Comparison of ENCODE assay signal across 30 cellular contexts in genomic region chr22:49737101-49737551, GRCh38.
DNase-seq lines count a peak whose midpoint lies in the region; ATAC-seq, FAIRE-seq and TF ChIP-seq lines count a peak whose summit lies in the region.
"Had no signal": no experiment of that assay in that cellular context is flagged by ENCODE, and none has a peak within 500 bp of the region (broad histone marks: within the 10 kb centered on the region; RNA-seq: fewer than 3 reads in every experiment).

No MANE protein-coding gene starts in this region.

- DNase-seq in activated CD8-positive, alpha-beta memory T cell treated with anti-CD3 and anti-CD28 coated beads, Interleukin-2, amount 50 U/mL, for 48 hours, result peak; percentile 37
- no peak for DNase-seq in activated CD8-positive, alpha-beta memory T cell treated with anti-CD3 and anti-CD28 coated beads, Interleukin-2, amount 10 ng/mL, durations not matched to agents 7 days and 5 days
- DNase-seq in kidney (peak; percentile 39), posterior vena cava (ENCODE audit: low spot score) (peak; percentile 37), aorta (peak; percentile 18 to 39), GM10248 (ENCODE audit: extremely low spot score) (no peak), glutamatergic neuron (no peak), NOMO-1 (lab: John Stamatoyannopoulos, UW; ENCODE audit: unreplicated experiment in 2 of 2) (no peak)
- DNase-seq: AML-193, Caco-2, GOT3, HFFc6, Kasumi-1, NCI-H1092 treated with DMSO at 0.1 percent for 48 hours, NCI-H1436 treated with DMSO at 0.1 percent for 48 hours, NCI-H187 treated with DMSO at 0.1 percent for 48 hours, NCI-H2107, NCI-H524, NCI-H774, PC-9, RPMI8226, SHP77 had no signal

- no peaks in the 10 kb centered on the region for H3K36me3 ChIP-seq in kidney (ENCODE audit: control insufficient read depth in 1 of 2, insufficient read depth in 2 of 2, low read length in 2 of 2)
- no peaks in the 10 kb centered on the region for H3K36me3 ChIP-seq in aorta (ENCODE audit: control insufficient read depth in 1 of 2, insufficient read depth in 2 of 2, low read length in 1 of 2)
- H3K36me3 ChIP-seq: BLaER1 treated with 17β-estradiol and CSF1 and Interleukin-3, amounts not matched to agents 10 nM and 100 nM; HAP-1 had no signal

- no peak for TF ChIP-seq CTCF in kidney (IDR thresholded peaks at IDR 0.05; ENCODE audit: borderline replicate concordance, extremely low read depth, insufficient read depth)
- no peak for TF ChIP-seq CTCF in GM10248 (IDR thresholded peaks at IDR 0.05; ENCODE audit: control extremely low read depth, extremely low read depth, low read depth, missing control alignments)
- TF ChIP-seq CTCF in glutamatergic neuron (IDR thresholded peaks at IDR 0.05; ENCODE audit: partially characterized antibody, unreplicated experiment), result no peak

- no peaks in the 10 kb centered on the region for H3K9me3 Mint-ChIP-seq in activated CD8-positive, alpha-beta memory T cell treated with anti-CD3 and anti-CD28 coated beads, Interleukin-2, amount 10 ng/mL, durations not matched to agents 7 days and 5 days (ENCODE audit: low read depth)
- H3K9me3 Mint-ChIP-seq in glutamatergic neuron (ENCODE audit: unreplicated experiment), result peaks cover 29% of the 10 kb centered on the region
- H3K9me3 Mint-ChIP-seq: CD8-positive, alpha-beta T cell had no signal

- CTCF ChIA-PET in activated CD8-positive, alpha-beta memory T cell treated with anti-CD3 and anti-CD28 coated beads, Interleukin-2, amount 10 ng/mL, durations not matched to agents 7 days and 5 days (lab: Charles Lee), result no interaction called here
- CTCF ChIA-PET in GM10248 (lab: Yijun Ruan, JAX), result no interaction called here

- peaks cover 4% of the 10 kb centered on the region for H3K36me3 Mint-ChIP-seq in activated CD8-positive, alpha-beta memory T cell treated with anti-CD3 and anti-CD28 coated beads, Interleukin-2, amount 10 ng/mL, durations not matched to agents 7 days and 5 days
- peaks cover 18% of the 10 kb centered on the region for H3K36me3 Mint-ChIP-seq in glutamatergic neuron (ENCODE audit: unreplicated experiment)
- H3K36me3 Mint-ChIP-seq: CD8-positive, alpha-beta T cell had no signal

- H3K27ac ChIP-seq in kidney (ENCODE audit: low read depth in 2 of 2, low read length in 2 of 2) (no peak overlapping the region), aorta (ENCODE audit: low read depth in 1 of 2, low read length in 2 of 2) (no peak overlapping the region)
- H3K27ac ChIP-seq: BLaER1 treated with 17β-estradiol and CSF1 and Interleukin-3, amounts not matched to agents 10 nM and 100 nM; PC-9 had no signal

- no peak overlapping the region for H3K4me3 Mint-ChIP-seq in activated CD8-positive, alpha-beta memory T cell treated with anti-CD3 and anti-CD28 coated beads, Interleukin-2, amount 10 ng/mL, durations not matched to agents 7 days and 5 days
- H3K4me3 Mint-ChIP-seq in glutamatergic neuron (ENCODE audit: unreplicated experiment), result no peak overlapping the region
- H3K4me3 Mint-ChIP-seq: CD8-positive, alpha-beta T cell; HFFc6 had no signal

- H3K27me3 ChIP-seq in aorta (ENCODE audit: control insufficient read depth in 1 of 2, insufficient read depth in 2 of 2, low read length in 1 of 2), result no peaks in the 10 kb centered on the region

- H3K9ac ChIP-seq in kidney (ENCODE audit: low read length in 2 of 2), result no peak overlapping the region
- H3K9ac ChIP-seq: BLaER1 treated with 17β-estradiol and CSF1 and Interleukin-3, amounts not matched to agents 10 nM and 100 nM had no signal

- no peaks in the 10 kb centered on the region for H3K4me1 ChIP-seq in kidney (ENCODE audit: control insufficient read depth in 1 of 2, insufficient read depth in 1 of 2, low read depth in 1 of 2, low read length in 2 of 2)
- no peaks in the 10 kb centered on the region for H3K4me1 ChIP-seq in aorta (ENCODE audit: control insufficient read depth in 1 of 2, insufficient read depth in 2 of 2, low read length in 2 of 2)
- H3K4me1 ChIP-seq: Caco-2, HAP-1 had no signal

- intact Hi-C loops in kidney (cut with DNase I) (no loop called here), posterior vena cava (cut with DNase I) (no loop called here), aorta (cut with DNase I) (no loop called here)

- 84 to 87% methylated on average over 11 to 12 of the region's 12 CpGs for WGBS in aorta, 2 donors

- FAIRE-seq in kidney (lab: Jason Lieb, UNC), result no peak
- FAIRE-seq: A204.1, G401.6, GM12878, HTR-8/SVneo, K562 had no signal

- H3K4me3 ChIP-seq in kidney (ENCODE audit: low read length in 2 of 2) (no peak overlapping the region), aorta (ENCODE audit: low read length in 2 of 2) (no peak overlapping the region)
- H3K4me3 ChIP-seq: BLaER1 treated with 17β-estradiol and CSF1 and Interleukin-3, amounts not matched to agents 10 nM and 100 nM; GM12878; HAP-1; K562; PC-9 had no signal

- H3K27ac Mint-ChIP-seq in activated CD8-positive, alpha-beta memory T cell treated with anti-CD3 and anti-CD28 coated beads, Interleukin-2, amount 10 ng/mL, durations not matched to agents 7 days and 5 days, result no peak overlapping the region
- H3K27ac Mint-ChIP-seq in glutamatergic neuron (ENCODE audit: unreplicated experiment), result no peak overlapping the region
- H3K27ac Mint-ChIP-seq: CD8-positive, alpha-beta T cell; HFFc6 had no signal

- no peak for ATAC-seq in activated CD8-positive, alpha-beta memory T cell treated with anti-CD3 and anti-CD28 coated beads, Interleukin-2, amount 10 ng/mL, durations not matched to agents 7 days and 5 days
- no peak for ATAC-seq in aorta (ENCODE audit: low FRiP score)
- ATAC-seq: CD8-positive, alpha-beta T cell; GM12878; K562 had no signal

- H3K4me1 Mint-ChIP-seq in activated CD8-positive, alpha-beta memory T cell treated with anti-CD3 and anti-CD28 coated beads, Interleukin-2, amount 10 ng/mL, durations not matched to agents 7 days and 5 days, result peaks cover 2% of the 10 kb centered on the region
- H3K4me1 Mint-ChIP-seq in glutamatergic neuron (ENCODE audit: low read depth, unreplicated experiment), result no peaks in the 10 kb centered on the region

- H3K9me3 ChIP-seq in kidney (ENCODE audit: control insufficient read depth in 1 of 2, low read length in 2 of 2) (peaks cover 0 to 3% of the 10 kb centered on the region in 2 donors), aorta (ENCODE audit: control insufficient read depth, low read length) (peaks cover 2% of the 10 kb centered on the region)

- POLR2A ChIA-PET in GM10248 (lab: Yijun Ruan, JAX), result no interaction called here

- peaks cover 29% of the 10 kb centered on the region for H3K27me3 Mint-ChIP-seq in activated CD8-positive, alpha-beta memory T cell treated with anti-CD3 and anti-CD28 coated beads, Interleukin-2, amount 10 ng/mL, durations not matched to agents 7 days and 5 days
- peaks cover 11% of the 10 kb centered on the region for H3K27me3 Mint-ChIP-seq in glutamatergic neuron (ENCODE audit: unreplicated experiment)

Comparison
In these comparisons a context has a peak if more than half of its experiments do, and no peak if none do; other contexts are left out.
1. DNase-seq: peak in activated CD8-positive, alpha-beta memory T cell treated with anti-CD3 and anti-CD28 coated beads, Interleukin-2, amount 50 U/mL, for 48 hours (single experiment), kidney (single experiment), posterior vena cava (single experiment) and aorta (2 of 2); none in activated CD8-positive, alpha-beta memory T cell treated with anti-CD3 and anti-CD28 coated beads, Interleukin-2, amount 10 ng/mL, durations not matched to agents 7 days and 5 days (single experiment), GM10248 (single experiment), glutamatergic neuron (single experiment) and NOMO-1 (0 of 2).